17 cellular contexts compared by ENCODE assay signal in genomic region chr1:10457910-10458309, GRCh38. TPM values are rescaled to one million over a fixed set of nuclear protein-coding genes. Genes with fewer than 3 reads are reported as not detected.
DNase-seq lines count a peak whose midpoint lies in the region; ATAC-seq and TF ChIP-seq lines count a peak whose summit lies in the region.
"Had no signal": no experiment of that assay in that cellular context is flagged by ENCODE, and none has a peak within 500 bp of the region (broad histone marks: within the 10 kb centered on the region; RNA-seq: fewer than 3 reads in every experiment).

No MANE protein-coding gene starts in this region.

- H4K20me1 ChIP-seq in HCT116 (ENCODE audit: insufficient read depth) (no peaks in the 10 kb centered on the region), smooth muscle cell (ENCODE audit: low read depth) (peaks cover 4% of the 10 kb centered on the region)

- H3K9ac ChIP-seq in HCT116 (ENCODE audit: low read length), result no peak overlapping the region
- H3K9ac ChIP-seq in smooth muscle cell (ENCODE audit: low read depth), result no peak overlapping the region

- H3K4me1 ChIP-seq in HCT116 (ENCODE audit: control insufficient read depth in 1 of 2, insufficient read depth in 2 of 2, low read length in 2 of 2), result peaks cover 9 to 10% of the 10 kb centered on the region in 2 experiments
- no peaks in the 10 kb centered on the region for H3K4me1 ChIP-seq in smooth muscle cell (ENCODE audit: low read depth)
- H3K4me1 ChIP-seq: psoas muscle had no signal

- H3K27me3 ChIP-seq in HCT116 (ENCODE audit: insufficient read depth, low read length), result no peaks in the 10 kb centered on the region
- no peaks in the 10 kb centered on the region for H3K27me3 ChIP-seq in smooth muscle cell (ENCODE audit: low read depth)
- H3K27me3 ChIP-seq: hepatocyte had no signal

- no peaks in the 10 kb centered on the region for H3K27me3 Mint-ChIP-seq in nephron progenitor cell (ENCODE audit: low read depth, poor library complexity)
- H3K27me3 Mint-ChIP-seq: naive B cell had no signal

- peak overlapping the region; percentile 44 for H3K27ac Mint-ChIP-seq in nephron progenitor cell

- intact Hi-C loops in HCT116 (cut with micrococcal nuclease), result no loop called here

- H3K9me3 ChIP-seq in HCT116 (ENCODE audit: control insufficient read depth in 1 of 2, insufficient read depth in 1 of 2, low read depth in 1 of 2, low read length in 2 of 2), result peaks cover 0 to 4% of the 10 kb centered on the region in 2 experiments; a peak in 1 of 4 replicates
- no peaks in the 10 kb centered on the region for H3K9me3 ChIP-seq in smooth muscle cell (replicated peaks; ENCODE audit: low read depth)
- H3K9me3 ChIP-seq: psoas muscle had no signal

- H3K9me3 Mint-ChIP-seq in nephron progenitor cell, result peaks cover 3% of the 10 kb centered on the region
- H3K9me3 Mint-ChIP-seq: naive B cell had no signal

- no peaks in the 10 kb centered on the region for H3F3A ChIP-seq in smooth muscle cell (ENCODE audit: low read depth)

- no peak for DNase-seq in HCT116 (ENCODE audit: low read depth, low spot score)
- peak; percentile 52 for DNase-seq in amniotic epithelial cell (ENCODE audit: low read depth)
- no peak for DNase-seq in nephron progenitor cell
- no peak for DNase-seq in amniotic stem cell (lab: John Stamatoyannopoulos, UW)
- DNase-seq in smooth muscle cell (lab: John Stamatoyannopoulos, UW; ENCODE audit: unreplicated experiment), result no peak
- DNase-seq: activated CD4-positive, alpha-beta T cell treated with anti-CD3 and anti-CD28 coated beads for 4 hours; activated T-cell treated with anti-CD3 and anti-CD28 coated beads, Interleukin-2, amount 50 U/mL, for 1 hour; amygdala; C1 segment of cervical spinal cord; HCEC 1CT; left cardiac atrium; naive B cell; NCI-H1092; NCI-H2171 treated with DMSO at 0.1 percent for 48 hours; psoas muscle; SHP77 treated with DMSO at 0.1 percent for 48 hours had no signal

- ATAC-seq in HCT116, result no peak
- ATAC-seq: left cardiac atrium, psoas muscle had no signal

- H3K4me3 ChIP-seq in HCT116 (replicated peaks in 1 of 2; ENCODE audit: low read depth in 1 of 2, low read length in 2 of 2), result no peak overlapping the region
- H3K4me3 ChIP-seq in smooth muscle cell, result no peak overlapping the region
- H3K4me3 ChIP-seq: hepatocyte, psoas muscle had no signal

- no peak overlapping the region for H3K4me3 Mint-ChIP-seq in nephron progenitor cell
- H3K4me3 Mint-ChIP-seq: naive B cell had no signal

- 61% methylated on average over 7 of the region's 7 CpGs for WGBS in smooth muscle cell (ENCODE audit: low lambda C conversion rate)

- peaks cover 10% of the 10 kb centered on the region for H3K4me1 Mint-ChIP-seq in nephron progenitor cell
- H3K4me1 Mint-ChIP-seq: naive B cell had no signal

- no peaks in the 10 kb centered on the region; the same call in 1 of the 2 replicates for H3K79me2 ChIP-seq in HCT116 (ENCODE audit: insufficient read depth, low read length)
- no peaks in the 10 kb centered on the region for H3K79me2 ChIP-seq in smooth muscle cell (ENCODE audit: low read depth)
- H3K79me2 ChIP-seq: hepatocyte had no signal

- no peak for TF ChIP-seq CTCF in HCT116 (IDR thresholded peaks at IDR 0.05 in 2 of 3, conservative IDR thresholded peaks at IDR 0.05 in 1 of 3; ENCODE audit: borderline replicate concordance in 1 of 3, insufficient read depth in 1 of 3, low read depth in 2 of 3, low read length in 2 of 3)
- no peak for TF ChIP-seq CTCF in nephron progenitor cell (IDR thresholded peaks at IDR 0.05)
- TF ChIP-seq CTCF in smooth muscle cell (IDR thresholded peaks at IDR 0.05; ENCODE audit: borderline replicate concordance, insufficient read depth, poor library complexity, severe bottlenecking), result no peak

- RAD21 ChIA-PET in HCT116 (lab: Charles Lee; ENCODE audit: low non-redundant PET in 1 of 2, low total read pairs in 2 of 2, uncharacterized antibody in 2 of 2, unreplicated experiment in 2 of 2), result no interaction called here

- no peak overlapping the region for H3K4me2 ChIP-seq in HCT116 (ENCODE audit: low read length)
- H3K4me2 ChIP-seq in smooth muscle cell, result no peak overlapping the region
- H3K4me2 ChIP-seq: hepatocyte had no signal

- H3K36me3 ChIP-seq in HCT116 (ENCODE audit: control insufficient read depth in 1 of 2, insufficient read depth in 2 of 2, low read length in 2 of 2), result peaks cover 14 to 32% of the 10 kb centered on the region in 2 experiments
- H3K36me3 ChIP-seq in smooth muscle cell (ENCODE audit: low read depth), result no peaks in the 10 kb centered on the region

- H2AFZ ChIP-seq in HCT116 (ENCODE audit: low read depth, low read length, poor library complexity, severe bottlenecking) (no peak overlapping the region), smooth muscle cell (ENCODE audit: low read depth) (no peak overlapping the region)
- H2AFZ ChIP-seq: hepatocyte had no signal

- POLR2A ChIA-PET in HCT116 (lab: Charles Lee), result no interaction called here

- no peak for TF ChIP-seq RAD21 in HCT116 (IDR thresholded peaks at IDR 0.05; ENCODE audit: low read depth)

- no peaks in the 10 kb centered on the region for H3K9me2 ChIP-seq in HCT116 (ENCODE audit: insufficient read depth)

- no peak for TF ChIP-seq POLR2A in HCT116 (IDR thresholded peaks at IDR 0.05; ENCODE audit: borderline replicate concordance, extremely low read depth, insufficient read depth, insufficient read length)

- no TSS peak for BruUV-seq in HCT116 (replicated peaks; lab: Mats Ljungman, UMichigan)

- H3K36me3 Mint-ChIP-seq in nephron progenitor cell (ENCODE audit: low read depth), result peaks cover 46% of the 10 kb centered on the region

- no peak overlapping the region for H3K27ac ChIP-seq in HCT116 (ENCODE audit: low read depth, low read length)
- H3K27ac ChIP-seq in smooth muscle cell (ENCODE audit: low read depth), result no peak overlapping the region
- H3K27ac ChIP-seq: hepatocyte, psoas muscle had no signal

- CTCF ChIA-PET in HCT116 (lab: Charles Lee), result no interaction called here

TF ChIP-seq in HCT116, 20 proteins besides CTCF, POLR2A, EP300 and RAD21:
- no peak for TF ChIP-seq SIN3A (IDR thresholded peaks at IDR 0.05; ENCODE audit: low read depth)
- TF ChIP-seq CBX3 (IDR thresholded peaks at IDR 0.05; ENCODE audit: low read depth), result no peak
- no peak for TF ChIP-seq REST (IDR thresholded peaks at IDR 0.05; ENCODE audit: low read depth)
- TF ChIP-seq JUND (IDR thresholded peaks at IDR 0.05), result no peak
- peak; percentile 39; the same call in 1 of the 2 replicates for TF ChIP-seq POLR2AphosphoS5 (IDR thresholded peaks at IDR 0.05; ENCODE audit: low read depth, low read length)

RNA-seq across cellular contexts. Expression of gene CORT, which starts 8.1 kb away (rescaled TPM):
- total RNA-seq in HCT116 (2021; ENCODE audit: unreplicated experiment) (0.84 TPM), smooth muscle cell (1.0 TPM in 1 of 2 replicates, not detected in the other)
- polyA plus RNA-seq in HCT116 (2012), result 0.20 and 0.29 TPM in 2 replicates
- 0.83 TPM in 1 of 2 replicates, not detected in the other for polyA plus RNA-seq in smooth muscle cell
- total RNA-seq: left cardiac atrium, psoas muscle had no signal

RNA-seq across cellular contexts. Expression of gene DFFA, which starts 14.4 kb away (rescaled TPM):
- total RNA-seq in HCT116 (2021; ENCODE audit: unreplicated experiment), result 67.7 TPM
- 37.5 and 41.0 TPM in 2 replicates for polyA plus RNA-seq in HCT116 (2012)
- total RNA-seq in smooth muscle cell, result 18.6 and 27.6 TPM in 2 replicates
- polyA plus RNA-seq in smooth muscle cell, result 30.0 and 35.2 TPM in 2 replicates

RNA-seq across cellular contexts. Expression of gene PEX14, which starts 16.8 kb away (rescaled TPM):
- 29.3 TPM for total RNA-seq in HCT116 (2021; ENCODE audit: unreplicated experiment)
- 28.7 and 29.0 TPM in 2 replicates for polyA plus RNA-seq in HCT116 (2012)
- total RNA-seq in smooth muscle cell, result 8.2 and 14.2 TPM in 2 replicates
- 15.2 and 23.1 TPM in 2 replicates for polyA plus RNA-seq in smooth muscle cell

RNA-seq across cellular contexts. Expression of gene CENPS, which starts 27.7 kb away (rescaled TPM):
- total RNA-seq in HCT116 (2021; ENCODE audit: unreplicated experiment), result 21.9 TPM
- 10.0 and 10.5 TPM in 2 replicates for polyA plus RNA-seq in HCT116 (2012)
- 7.6 and 102 TPM in 2 replicates for total RNA-seq in smooth muscle cell
- polyA plus RNA-seq in smooth muscle cell, result 15.3 and 16.3 TPM in 2 replicates

RNA-seq across cellular contexts. Expression of gene PGD, which starts 59.0 kb away (rescaled TPM):
- total RNA-seq in HCT116 (2021; ENCODE audit: unreplicated experiment), result 144 TPM
- polyA plus RNA-seq in HCT116 (2012), result 135 and 165 TPM in 2 replicates
- total RNA-seq in smooth muscle cell, result 64.7 and 86.1 TPM in 2 replicates
- polyA plus RNA-seq in smooth muscle cell, result 117 and 118 TPM in 2 replicates
